Comparison of ENCODE assay signal across 8 cellular contexts in the genomic region with DNA sequence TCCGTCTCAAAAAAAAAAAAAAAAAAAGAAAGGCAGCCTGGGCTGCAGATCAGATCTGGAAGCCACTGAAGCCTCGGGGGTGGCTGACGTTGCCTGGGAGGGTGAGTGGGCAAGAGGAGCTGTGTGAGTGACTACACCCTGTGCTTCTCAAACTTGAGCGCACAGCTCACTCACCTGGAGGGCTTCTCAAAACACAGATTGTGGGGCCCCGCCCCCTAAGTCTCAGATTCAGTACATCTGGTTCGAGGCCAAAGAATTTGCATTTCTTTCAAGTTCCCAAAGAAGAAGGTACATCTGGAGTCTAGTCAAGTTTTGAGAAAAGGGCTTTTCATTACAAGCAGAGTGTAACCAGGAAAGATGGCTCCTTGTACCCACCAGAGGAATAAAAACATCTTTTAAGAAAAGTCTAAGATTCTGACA.
A peak's percentile ranks its signal among the peaks of the same experiment; 100 is the strongest.
DNase-seq lines count a peak whose midpoint lies in the region; ATAC-seq and TF ChIP-seq lines count a peak whose summit lies in the region.

No MANE protein-coding gene starts in this region.

- no peaks in the 10 kb centered on the region for H3K36me3 Mint-ChIP-seq in naive B cell

- TF ChIP-seq POLR2A in GM18505 (IDR thresholded peaks at IDR 0.05; ENCODE audit: borderline replicate concordance, extremely low read depth, insufficient read depth, insufficient read length) = peak; percentile 55

- H3K9me3 Mint-ChIP-seq in naive B cell = peaks cover 0 to 6% (median 5%) of the 10 kb centered on the region in 7 donors

- peak overlapping the region; percentile 92 for H3K27ac ChIP-seq in OCI-LY3 (ENCODE audit: low read length)

- DNase-seq in naive B cell (peak; percentile 63), NCI-H748 (lab: John Stamatoyannopoulos, UW; ENCODE audit: unreplicated experiment) (no peak), NOMO-1 treated with dmso at 0.1 percent for 144 hours (lab: John Stamatoyannopoulos, UW; ENCODE audit: unreplicated experiment) (no peak), NCI-H187 (lab: John Stamatoyannopoulos, UW) (no peak)
- DNase-seq in NK-92 treated with Interleukin-12 subunit alpha and Interleukin-12 subunit beta, amount 100 ng/mL, for 24 hours (lab: John Stamatoyannopoulos, UW) = no peak

- H3K9ac ChIP-seq in OCI-LY3 (ENCODE audit: low read length) = peak overlapping the region; percentile 68

- no peaks in the 10 kb centered on the region for H4K20me1 ChIP-seq in OCI-LY3 (ENCODE audit: insufficient read depth, low read length)

- peak overlapping the region in 7 of 8 donors; percentile 30 to 73 (median 57) for H3K4me3 Mint-ChIP-seq in naive B cell

- H3K27me3 Mint-ChIP-seq in naive B cell = no peaks in the 10 kb centered on the region

- H2AFZ ChIP-seq in OCI-LY3 (ENCODE audit: low read depth, low read length) = no peak overlapping the region

- peak overlapping the region; percentile 81 for H3K4me2 ChIP-seq in OCI-LY3 (ENCODE audit: low read length)

- H3K4me1 Mint-ChIP-seq in naive B cell = peaks cover 18 to 55% (median 26%) of the 10 kb centered on the region in 3 donors

- peaks cover 55% of the 10 kb centered on the region for H3K4me1 ChIP-seq in OCI-LY3 (ENCODE audit: low read length)

- no peak for TF ChIP-seq CTCF in OCI-LY3 (IDR thresholded peaks at IDR 0.05; ENCODE audit: low read depth, low read length)

- no peaks in the 10 kb centered on the region for H3K27me3 ChIP-seq in OCI-LY3 (ENCODE audit: low read depth, low read length)

- H3K36me3 ChIP-seq in OCI-LY3 (replicated peaks; ENCODE audit: low read depth, low read length) = no peaks in the 10 kb centered on the region

- H3K79me2 ChIP-seq in OCI-LY3 (ENCODE audit: low read length) = peaks cover 12% of the 10 kb centered on the region

- peak overlapping the region; percentile 70 for H3K4me3 ChIP-seq in OCI-LY3 (ENCODE audit: low read length)

- ATAC-seq in GM18505 (IDR thresholded peaks at IDR 0.05; ENCODE audit: unreplicated experiment) = peak; percentile 82
- ATAC-seq in GM21825 (IDR thresholded peaks at IDR 0.05; ENCODE audit: unreplicated experiment) = peak; percentile 80
- ATAC-seq in naive B cell (ENCODE audit: low read depth in 2 of 2) = peak; percentile 91 to 93

- H3K27ac Mint-ChIP-seq in naive B cell = peak overlapping the region in 5 of 6 donors; percentile 64 to 83 (median 77)

- H3K9me3 ChIP-seq in OCI-LY3 (ENCODE audit: insufficient read depth, low read length) = no peaks in the 10 kb centered on the region
